Comparison of ENCODE assay signal across 1 cellular context in genomic region chr2:101782427-101782792, GRCh38.
TF ChIP-seq lines count a peak whose summit lies in the region.

No MANE protein-coding gene starts in this region.

TF ChIP-seq in SK-N-SH, 30 proteins besides CTCF, POLR2A, EP300 and RAD21:
- TF ChIP-seq RFX5 (IDR thresholded peaks at IDR 0.05; ENCODE audit: low read length) (no peak), FOXJ3 (CRISPR knock-in tag; IDR thresholded peaks at IDR 0.05) (no peak), CHD2 (IDR thresholded peaks at IDR 0.05; ENCODE audit: low read length, partially characterized antibody) (no peak), JUND (IDR thresholded peaks at IDR 0.05) (no peak), ZBTB33 (IDR thresholded peaks at IDR 0.05; ENCODE audit: borderline replicate concordance, low read depth) (no peak), FOXM1 (IDR thresholded peaks at IDR 0.05; ENCODE audit: low read depth) (no peak), TAF1 (IDR thresholded peaks at IDR 0.05; ENCODE audit: borderline replicate concordance, low read depth, low read length) (no peak), TCF12 (IDR thresholded peaks at IDR 0.05) (no peak), FOSL2 (IDR thresholded peaks at IDR 0.05; ENCODE audit: borderline replicate concordance, low read depth) (no peak)
TF ChIP-seq in SK-N-SH: peak in this region for 0.
